In the genomic region with DNA sequence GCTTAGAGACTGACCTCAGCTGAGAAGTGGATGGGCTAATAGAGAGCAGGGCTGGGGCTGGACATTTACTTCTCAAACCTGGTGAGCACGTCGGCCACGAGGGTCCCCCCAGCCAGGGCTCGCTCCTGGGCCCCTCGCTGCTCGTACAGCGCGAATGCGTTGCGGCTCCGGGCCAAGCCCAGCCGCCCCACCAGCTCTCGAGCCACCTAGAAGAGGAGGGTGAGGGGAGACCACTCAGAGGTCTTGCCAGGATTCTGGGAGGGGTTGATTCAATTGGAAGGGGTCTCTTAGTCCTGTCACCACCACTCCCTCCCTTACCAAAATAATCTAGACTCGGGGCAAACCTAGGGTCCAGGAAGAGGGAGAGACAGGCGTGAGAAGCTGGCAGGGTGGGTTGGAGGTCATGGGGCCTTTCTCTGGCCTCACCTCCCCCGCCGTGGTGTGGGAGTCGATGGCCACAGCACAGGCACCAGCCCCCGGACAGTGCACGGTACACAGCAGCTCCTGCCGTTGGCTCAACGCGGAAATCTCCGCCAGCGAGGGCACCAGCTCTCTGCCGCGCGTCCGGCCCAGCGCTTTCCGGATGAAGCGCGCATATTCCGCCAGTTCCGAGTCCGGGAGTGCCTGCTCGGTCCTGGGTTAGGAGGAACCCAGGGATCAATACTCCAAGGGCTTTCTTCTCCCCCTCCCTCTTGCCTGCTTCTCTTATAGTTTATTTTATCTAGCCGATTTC, we compare ENCODE assay signal across 6 cellular contexts. TPM values are rescaled to one million over a fixed set of nuclear protein-coding genes. Genes with fewer than 3 reads are reported as not detected.
DNase-seq lines count a peak whose midpoint lies in the region; ATAC-seq, FAIRE-seq and TF ChIP-seq lines count a peak whose summit lies in the region.
"Had no signal": no experiment of that assay in that cellular context is flagged by ENCODE, and none has a peak within 500 bp of the region (broad histone marks: within the 10 kb centered on the region; RNA-seq: fewer than 3 reads in every experiment).

No MANE protein-coding gene starts in this region.

- intact Hi-C loops in mammary epithelial cell (cut with micrococcal nuclease), result no loop called here
- intact Hi-C loops in pancreas (cut with DNase I), result loop anchor here in 2 of 3 donors (5.0 to 10.0 kb wide), 2 partner anchors 46 to 49 kb away; no protein-coding TSS in a partner anchor

- in situ Hi-C loops in mammary epithelial cell (cut with MboI; ENCODE audit: low sequenced_read_pairs in 2 of 2), result no loop called here

- dilution Hi-C loops in mammary epithelial cell (cut with HindIII; ENCODE audit: low sequenced_read_pairs), result no loop called here

- peak overlapping the region; percentile 71 to 93 (median 77) for H3K4me3 Mint-ChIP-seq in IgD-negative memory B cell

- no peaks in the 10 kb centered on the region for H3K27me3 ChIP-seq in mammary epithelial cell (ENCODE audit: insufficient read depth, low read length)
- H3K27me3 ChIP-seq in pancreas, result no peaks in the 10 kb centered on the region

- H3K27ac Mint-ChIP-seq in IgD-negative memory B cell, result peak overlapping the region in 1 of 3 donors; percentile 75
- H3K27ac Mint-ChIP-seq: mesothelial cell of epicardium had no signal

- H3K27me3 Mint-ChIP-seq in IgD-negative memory B cell, result peaks cover 23% of the 10 kb centered on the region

- H3K36me3 ChIP-seq in mammary epithelial cell (ENCODE audit: insufficient read depth, low read length) (peaks cover 9% of the 10 kb centered on the region), pancreas (peaks cover 4 to 59% (median 35%) of the 10 kb centered on the region in 3 donors)

- CTCF ChIA-PET in mammary epithelial cell (lab: Charles Lee; ENCODE audit: low non-redundant PET), result no interaction called here

- peaks cover 2% of the 10 kb centered on the region for H3K36me3 Mint-ChIP-seq in IgD-negative memory B cell

- H3K4me1 ChIP-seq in mammary epithelial cell (ENCODE audit: insufficient read depth, low read length) (peaks cover 72% of the 10 kb centered on the region), pancreas (peaks cover 11 to 40% (median 29%) of the 10 kb centered on the region in 3 donors)

- no peak for FAIRE-seq in pancreas (lab: Jason Lieb, UNC)

- peak overlapping the region; percentile 91 for H3K4me2 ChIP-seq in mammary epithelial cell (ENCODE audit: insufficient read depth, low read depth, low read length)

- no TSS peak for BruUV-seq in mammary epithelial cell (replicated peaks; lab: Mats Ljungman, UMichigan)

- peaks cover 13 to 19% (median 17%) of the 10 kb centered on the region in 3 donors for H3K4me1 Mint-ChIP-seq in IgD-negative memory B cell

- TF ChIP-seq CTCF in mammary epithelial cell (conservative IDR thresholded peaks at IDR 0.05 in 1 of 2, IDR thresholded peaks at IDR 0.05 in 1 of 2; ENCODE audit: extremely low read depth in 1 of 2, insufficient read depth in 1 of 2, low read depth in 1 of 2, low read length in 2 of 2) (no peak), pancreas (IDR thresholded peaks at IDR 0.05) (no peak)

- H3K9me3 ChIP-seq in mammary epithelial cell (replicated peaks; ENCODE audit: insufficient read depth, low read length), result no peaks in the 10 kb centered on the region
- no peaks in the 10 kb centered on the region for H3K9me3 ChIP-seq in pancreas

- ATAC-seq in pancreas (no peak), HG03521 (IDR thresholded peaks at IDR 0.05; ENCODE audit: unreplicated experiment) (no peak)

- H3K9ac ChIP-seq in mammary epithelial cell (ENCODE audit: insufficient read depth, low read length), result no peak overlapping the region

- no peak overlapping the region for H3K4me3 ChIP-seq in mammary epithelial cell (replicated peaks in 1 of 3; ENCODE audit: insufficient read depth in 1 of 3, low read depth in 2 of 3, low read length in 3 of 3)
- no peak overlapping the region for H3K4me3 ChIP-seq in pancreas

- no peak overlapping the region for H2AFZ ChIP-seq in mammary epithelial cell (ENCODE audit: low read depth, low read length)

- H3K27ac ChIP-seq in mammary epithelial cell (ENCODE audit: insufficient read depth, low read depth, low read length), result no peak overlapping the region
- H3K27ac ChIP-seq in pancreas, result no peak overlapping the region

- DNase-seq in mammary epithelial cell (no peak), pancreas (peak in 4 of 6 donors; percentile 23 to 76 (median 42)), amygdala (lab: John Stamatoyannopoulos, UW) (no peak)

- 79% methylated on average over 21 of the region's 38 CpGs for WGBS in mammary epithelial cell (ENCODE audit: low coverage, missing lambda C conversion rate)
- WGBS in pancreas, 2 donors, result 92 to 93% methylated on average over 38 of the region's 38 CpGs

- no peaks in the 10 kb centered on the region for H3K9me3 Mint-ChIP-seq in IgD-negative memory B cell
- H3K9me3 Mint-ChIP-seq: mesothelial cell of epicardium had no signal

- peaks cover 21% of the 10 kb centered on the region for H3K79me2 ChIP-seq in mammary epithelial cell (ENCODE audit: insufficient read depth, low read length)

- no peaks in the 10 kb centered on the region for H4K20me1 ChIP-seq in mammary epithelial cell (ENCODE audit: insufficient read depth, low read length)

RNA-seq across cellular contexts. Expression of gene PLEKHH3, which starts 5.7 kb away (rescaled TPM):
- polyA plus RNA-seq in IgD-negative memory B cell (1.1 TPM), mammary epithelial cell (5.8 TPM), pancreas (100 to 1,000 TPM; 148 to 215 TPM)
- total RNA-seq in mammary epithelial cell (10 to 100 TPM; 22.1 to 22.7 TPM), pancreas (10 to 100 TPM; 24.7 to 90.6 (median 33.3) TPM)
- polyA minus RNA-seq in mammary epithelial cell, result 1.9 TPM

RNA-seq across cellular contexts. Expression of gene CCR10, which starts 10.6 kb away (rescaled TPM):
- polyA plus RNA-seq in IgD-negative memory B cell, result 2.1 TPM
- under 1 TPM in 1 of 2 donors, not detected in 1; 0.21 TPM for total RNA-seq in mammary epithelial cell
- 0.14 TPM for polyA plus RNA-seq in mammary epithelial cell
- not detected for polyA minus RNA-seq in mammary epithelial cell
- 1 to 10 TPM in 1 of 6 donors, under 1 TPM in 5; 0.09 to 1.0 (median 0.49) TPM for total RNA-seq in pancreas
- 1 to 10 TPM in 1 of 2 donors, under 1 TPM in 1; 0.91 to 1.1 TPM for polyA plus RNA-seq in pancreas

RNA-seq across cellular contexts. Expression of gene CNTNAP1, which starts 11.2 kb away (rescaled TPM):
- polyA plus RNA-seq in IgD-negative memory B cell, result 1.1 TPM
- total RNA-seq in mammary epithelial cell, result 1 to 10 TPM in 1 of 2 donors, under 1 TPM in 1; 0.50 to 4.5 TPM
- 2.3 TPM for polyA plus RNA-seq in mammary epithelial cell
- 4.4 TPM for polyA minus RNA-seq in mammary epithelial cell
- total RNA-seq in pancreas, result 10 to 100 TPM in 1 of 6 donors, 1 to 10 TPM in 5; 3.1 to 10.4 (median 5.4) TPM
- 10 to 100 TPM in 1 of 2 donors, 1 to 10 TPM in 1; 8.1 to 20.0 TPM for polyA plus RNA-seq in pancreas

RNA-seq across cellular contexts. Expression of gene TUBG2, which starts 12.0 kb away (rescaled TPM):
- polyA plus RNA-seq in IgD-negative memory B cell (2.5 TPM), mammary epithelial cell (24.6 TPM), pancreas (10 to 100 TPM; 48.2 to 90.5 TPM)
- total RNA-seq in mammary epithelial cell (10 to 100 TPM; 12.3 to 34.8 TPM), pancreas (10 to 100 TPM; 10.9 to 43.4 (median 19.8) TPM)
- 23.5 TPM for polyA minus RNA-seq in mammary epithelial cell

Comparison
In these comparisons a context has a peak if more than half of its experiments do, and no peak if none do; other contexts are left out.
1. DNase-seq: peak in pancreas (4 of 6); none in mammary epithelial cell (single experiment) and amygdala (0 of 56).
2. RNA of gene PLEKHH3, which starts 5.7 kb away (polyA plus RNA-seq): 148 to 215 TPM in pancreas; 5.8 TPM in mammary epithelial cell (single experiment) and 1.1 TPM in IgD-negative memory B cell (single experiment); every median in the first group is over 10 times any median in the second.